In the genomic region with DNA sequence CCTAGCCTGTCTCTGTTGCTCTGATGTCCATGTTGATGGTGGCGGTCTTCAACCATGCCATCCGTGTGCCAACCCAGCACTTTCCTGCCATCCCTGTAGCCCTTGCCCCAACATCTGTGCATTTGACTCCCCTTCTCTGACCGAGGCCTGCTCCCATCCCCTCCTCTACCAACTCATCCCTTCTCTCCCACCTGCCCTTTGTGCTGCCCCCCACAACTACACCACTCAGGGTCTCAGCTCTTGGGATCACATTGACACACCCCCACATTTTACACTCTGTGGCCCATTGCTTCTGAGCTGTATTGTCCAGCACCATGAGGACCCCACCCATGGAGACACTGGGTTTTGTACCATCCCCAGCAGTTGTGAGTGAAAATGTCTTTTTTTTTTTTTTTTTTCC, we compare ENCODE assay signal across 17 cellular contexts. TPM values are rescaled to one million over a fixed set of nuclear protein-coding genes. Genes with fewer than 3 reads are reported as not detected.
DNase-seq lines count a peak whose midpoint lies in the region; ATAC-seq, FAIRE-seq and TF ChIP-seq lines count a peak whose summit lies in the region.
"Had no signal": no experiment of that assay in that cellular context is flagged by ENCODE, and none has a peak within 500 bp of the region (broad histone marks: within the 10 kb centered on the region; RNA-seq: fewer than 3 reads in every experiment).

No MANE protein-coding gene starts in this region.

- no peak overlapping the region for H3K23ac ChIP-seq in H1 (ENCODE audit: insufficient read length)

- H4K5ac ChIP-seq in H1 (ENCODE audit: insufficient read length, low read depth, low read length), result no peak overlapping the region

- no peaks in the 10 kb centered on the region for H3K27me3 Mint-ChIP-seq in activated naive CD4-positive, alpha-beta T cell treated with anti-CD3 and anti-CD28 coated beads for 36 hours (ENCODE audit: low read depth)
- peaks cover 0 to 5% of the 10 kb centered on the region in 2 donors for H3K27me3 Mint-ChIP-seq in CD8-positive, alpha-beta memory T cell
- no peaks in the 10 kb centered on the region for H3K27me3 Mint-ChIP-seq in T-helper 2 cell treated with Interferon-gamma antibody and Interleukin-4, amounts not matched to agents 5 μg/mL and 100 μg/mL, for 36 hours (ENCODE audit: low read depth)

- H3K18ac ChIP-seq in H1 (ENCODE audit: extremely low read depth, low read length), result no peak overlapping the region

- H4K91ac ChIP-seq in H1 (replicated peaks; ENCODE audit: insufficient read length, low read length), result peak overlapping the region; percentile 77

- peak overlapping the region; percentile 96 for H2AK5ac ChIP-seq in H1 (ENCODE audit: low read depth, low read length)

- H2BK15ac ChIP-seq in H1 (ENCODE audit: low read length), result no peak overlapping the region

- TF ChIP-seq CTCF in H1 (IDR thresholded peaks at IDR 0.05; ENCODE audit: control extremely low read depth in 1 of 3, insufficient read depth in 1 of 3, low read depth in 1 of 3, low read length in 3 of 3), result no peak
- TF ChIP-seq CTCF in neutrophil (IDR thresholded peaks at IDR 0.05), result no peak
- no peak for TF ChIP-seq CTCF in mucosa of descending colon (IDR thresholded peaks at IDR 0.05)

- ATAC-seq in mucosa of descending colon, result no peak

- H3K4me3 Mint-ChIP-seq in activated naive CD4-positive, alpha-beta T cell treated with anti-CD3 and anti-CD28 coated beads for 36 hours, result no peak overlapping the region
- peak overlapping the region in 4 of 7 donors; percentile 15 to 62 (median 28) for H3K4me3 Mint-ChIP-seq in CD8-positive, alpha-beta memory T cell
- no peak overlapping the region for H3K4me3 Mint-ChIP-seq in T-helper 2 cell treated with Interferon-gamma antibody and Interleukin-4, amounts not matched to agents 5 μg/mL and 100 μg/mL, for 36 hours

- no peak for TF ChIP-seq RAD21 in H1 (IDR thresholded peaks at IDR 0.05 in 1 of 2, conservative IDR thresholded peaks at IDR 0.05 in 1 of 2; ENCODE audit: low read depth in 2 of 2, low read length in 2 of 2)

- H3K36me3 ChIP-seq in CD8-positive, alpha-beta memory T cell (ENCODE audit: insufficient read depth, low read length), result no peaks in the 10 kb centered on the region
- H3K36me3 ChIP-seq in H1 (ENCODE audit: control insufficient read depth in 2 of 4, insufficient read depth in 4 of 4, low read length in 3 of 4) (no peaks in the 10 kb centered on the region), neutrophil (no peaks in the 10 kb centered on the region), mucosa of descending colon (ENCODE audit: low read depth) (no peaks in the 10 kb centered on the region)

- peaks cover 41% of the 10 kb centered on the region for H3K36me3 Mint-ChIP-seq in activated naive CD4-positive, alpha-beta T cell treated with anti-CD3 and anti-CD28 coated beads for 36 hours (ENCODE audit: low read depth)
- H3K36me3 Mint-ChIP-seq in CD8-positive, alpha-beta memory T cell, result peaks cover 4 to 41% (median 9%) of the 10 kb centered on the region in 3 donors
- peaks cover 55% of the 10 kb centered on the region for H3K36me3 Mint-ChIP-seq in T-helper 2 cell treated with Interferon-gamma antibody and Interleukin-4, amounts not matched to agents 5 μg/mL and 100 μg/mL, for 36 hours (ENCODE audit: low read depth)

- no peak overlapping the region for H3K56ac ChIP-seq in H1 (replicated peaks; ENCODE audit: insufficient read length, low read depth, low read length)

- H4K8ac ChIP-seq in H1 (ENCODE audit: extremely low read depth, insufficient read depth, low read length), result no peak overlapping the region

- H2AFZ ChIP-seq in H1 (ENCODE audit: low read length), result no peak overlapping the region

- no peaks in the 10 kb centered on the region for H4K20me1 ChIP-seq in H1 (replicated peaks in 1 of 2; ENCODE audit: control insufficient read depth in 1 of 2, insufficient read depth in 2 of 2, low read length in 2 of 2)

- no peak overlapping the region for H2BK5ac ChIP-seq in H1 (ENCODE audit: low read depth, low read length)

- TF ChIP-seq EP300 in H1 (IDR thresholded peaks at IDR 0.05; ENCODE audit: borderline replicate concordance in 1 of 2, low read depth in 2 of 2, low read length in 2 of 2), result no peak

- H3K79me1 ChIP-seq in H1 (ENCODE audit: low read depth, low read length), result peaks cover 5% of the 10 kb centered on the region; the same call in 1 of the 2 replicates

- H3K4me1 ChIP-seq in CD8-positive, alpha-beta memory T cell (ENCODE audit: insufficient read depth, low read length), result peaks cover 31% of the 10 kb centered on the region
- H3K4me1 ChIP-seq in H1 (replicated peaks in 1 of 4; ENCODE audit: control insufficient read depth in 3 of 4, insufficient read depth in 4 of 4, low read length in 3 of 4) (peaks cover 13 to 42% (median 23%) of the 10 kb centered on the region in 4 experiments), neutrophil (ENCODE audit: control insufficient read depth in 1 of 2, insufficient read depth in 1 of 2, low read depth in 1 of 2, low read length in 1 of 2) (peaks cover 48 to 49% of the 10 kb centered on the region in 2 experiments), mucosa of descending colon (ENCODE audit: low read depth) (no peaks in the 10 kb centered on the region)

- H3K14ac ChIP-seq in H1 (ENCODE audit: insufficient read length), result no peak overlapping the region

- no peak overlapping the region for H3K4me2 ChIP-seq in H1 (ENCODE audit: insufficient read depth in 1 of 2, low read depth in 2 of 2, low read length in 2 of 2)

- peaks cover 15% of the 10 kb centered on the region for H3K23me2 ChIP-seq in H1 (ENCODE audit: low read depth, low read length)

- no peaks in the 10 kb centered on the region for H3K27me3 ChIP-seq in CD8-positive, alpha-beta memory T cell (ENCODE audit: insufficient read depth, low read length, poor library complexity, severe bottlenecking)
- H3K27me3 ChIP-seq in H1 (replicated peaks in 1 of 4; ENCODE audit: control insufficient read depth in 3 of 4, extremely low read depth in 1 of 4, insufficient read depth in 3 of 4, low read length in 3 of 4) (no peaks in the 10 kb centered on the region; a peak in 1 of 7 replicates), neutrophil (peaks cover 22% of the 10 kb centered on the region)

- H3K27ac ChIP-seq in CD8-positive, alpha-beta memory T cell (ENCODE audit: low read depth, low read length), result no peak overlapping the region
- H3K27ac ChIP-seq in H1 (ENCODE audit: low read depth, low read length) (no peak overlapping the region), neutrophil (peak overlapping the region; percentile 21)

- no peak overlapping the region for H3K4me3 ChIP-seq in CD8-positive, alpha-beta memory T cell (ENCODE audit: low read length)
- no peak overlapping the region for H3K4me3 ChIP-seq in H1 (ENCODE audit: extremely low read depth in 1 of 4, insufficient read depth in 2 of 4, low read depth in 3 of 4, low read length in 4 of 4)
- no peak overlapping the region for H3K4me3 ChIP-seq in neutrophil (ENCODE audit: low read depth in 1 of 2, low read length in 1 of 2)
- H3K4me3 ChIP-seq in mucosa of descending colon, result no peak overlapping the region

- H2BK12ac ChIP-seq in H1 (ENCODE audit: low read depth, low read length), result peak overlapping the region; percentile 92; the same call in 1 of the 2 replicates

- WGBS in H1 (ENCODE audit: extremely low coverage in 1 of 2, insufficient coverage in 1 of 2, insufficient read length in 1 of 2, insufficient replicate concordance in 2 of 2, low coverage in 1 of 2, low lambda C conversion rate in 2 of 2, missing lambda C conversion rate in 1 of 2), 2 experiments, result 83% methylated on average over 3 of the region's 3 CpGs; no CpG with 5 or more reads in 1 of the 2 experiments

- intact Hi-C loops in activated naive CD4-positive, alpha-beta T cell treated with anti-CD3 and anti-CD28 coated beads for 36 hours (cut with micrococcal nuclease), result no loop called here
- intact Hi-C loops in mucosa of descending colon (cut with DNase I, micrococcal nuclease), result no loop called here

- peak overlapping the region; percentile 42 for H3K4ac ChIP-seq in H1 (replicated peaks; ENCODE audit: insufficient read length, low read depth, low read length)

- peak overlapping the region; percentile 34 for H2BK120ac ChIP-seq in H1 (replicated peaks; ENCODE audit: low read depth, low read length)

- no peak for TF ChIP-seq POLR2A in H1 (IDR thresholded peaks at IDR 0.05; ENCODE audit: control extremely low read depth in 1 of 2, low read depth in 2 of 2, low read length in 2 of 2)

- peaks cover 0 to 63% of the 10 kb centered on the region in 2 experiments; a peak in 2 of 4 replicates for H3K79me2 ChIP-seq in H1 (ENCODE audit: control insufficient read depth in 1 of 2, insufficient read depth in 2 of 2, low read length in 2 of 2)

- H3K9ac ChIP-seq in H1 (replicated peaks in 1 of 4; ENCODE audit: extremely low read depth in 1 of 4, low read depth in 3 of 4, low read length in 3 of 4), result no peak overlapping the region

- no peak for FAIRE-seq in H1 (lab: Jason Lieb, UNC)

- H3K27ac Mint-ChIP-seq in activated naive CD4-positive, alpha-beta T cell treated with anti-CD3 and anti-CD28 coated beads for 36 hours, result peak overlapping the region; percentile 8
- H3K27ac Mint-ChIP-seq in CD8-positive, alpha-beta memory T cell, result peak overlapping the region in 3 of 8 donors; percentile 4 to 64 (median 20)
- H3K27ac Mint-ChIP-seq in T-helper 2 cell treated with Interferon-gamma antibody and Interleukin-4, amounts not matched to agents 5 μg/mL and 100 μg/mL, for 36 hours, result no peak overlapping the region

- H3K9me3 Mint-ChIP-seq in activated naive CD4-positive, alpha-beta T cell treated with anti-CD3 and anti-CD28 coated beads for 36 hours, result no peaks in the 10 kb centered on the region
- H3K9me3 Mint-ChIP-seq in CD8-positive, alpha-beta memory T cell, result no peaks in the 10 kb centered on the region
- H3K9me3 Mint-ChIP-seq in T-helper 2 cell treated with Interferon-gamma antibody and Interleukin-4, amounts not matched to agents 5 μg/mL and 100 μg/mL, for 36 hours, result no peaks in the 10 kb centered on the region

- H3K4me1 Mint-ChIP-seq in activated naive CD4-positive, alpha-beta T cell treated with anti-CD3 and anti-CD28 coated beads for 36 hours (ENCODE audit: low read depth), result peaks cover 65% of the 10 kb centered on the region
- peaks cover 56 to 79% (median 71%) of the 10 kb centered on the region in 3 donors for H3K4me1 Mint-ChIP-seq in CD8-positive, alpha-beta memory T cell
- peaks cover 22% of the 10 kb centered on the region for H3K4me1 Mint-ChIP-seq in T-helper 2 cell treated with Interferon-gamma antibody and Interleukin-4, amounts not matched to agents 5 μg/mL and 100 μg/mL, for 36 hours (ENCODE audit: low read depth)

- POLR2A ChIA-PET in CD8-positive, alpha-beta memory T cell (lab: Charles Lee), result interaction anchor here (0.6 kb wide), 1 partner anchor 1901 kb away, joined by 5 read pairs; no protein-coding TSS in a partner anchor
- POLR2A ChIA-PET in H1 (lab: Charles Lee; ENCODE audit: partially characterized antibody), result interaction anchor here (0.5 to 0.6 kb wide), 2 partner anchors 17 to 235 kb away, joined by 3 to 4 read pairs; no protein-coding TSS in a partner anchor

- no peak for DNase-seq in activated naive CD4-positive, alpha-beta T cell treated with anti-CD3 and anti-CD28 coated beads for 36 hours
- DNase-seq in activated naive CD4-positive, alpha-beta T cell treated with anti-CD3 and anti-CD28 coated beads, Interleukin-2, amount 50 U/mL, for 16 hours, result no peak
- no peak for DNase-seq in CD8-positive, alpha-beta memory T cell
- DNase-seq in H1 (ENCODE audit: low read depth in 1 of 2, low spot score in 2 of 2), result no peak
- DNase-seq in mucosa of descending colon, result no peak
- DNase-seq in activated CD4-positive, alpha-beta T cell treated with anti-CD3 and anti-CD28 coated beads for 48 hours, result no peak
- no peak for DNase-seq in T-helper 2 cell treated with Interferon-gamma antibody and Interleukin-4, amounts not matched to agents 5 μg/mL and 100 μg/mL, for 36 hours (ENCODE audit: low spot score)
- DNase-seq: C1 segment of cervical spinal cord, DMS53, HCEC 1CT, KG1, NCI-H1417 treated with DMSO at 0.1 percent for 48 hours, NCI-H1930, NCI-H446, NCI-H69, SHP77 treated with DMSO at 0.1 percent for 48 hours had no signal

- CTCF ChIA-PET in activated naive CD4-positive, alpha-beta T cell treated with anti-CD3 and anti-CD28 coated beads for 36 hours (lab: Charles Lee), result no interaction called here
- CTCF ChIA-PET in CD8-positive, alpha-beta memory T cell (lab: Charles Lee), result interaction anchor here (1.2 kb wide), 1 partner anchor 9 kb away, joined by 3 read pairs; no protein-coding TSS in a partner anchor
- CTCF ChIA-PET in H1 (lab: Charles Lee; ENCODE audit: partially characterized antibody), result interaction anchor here (1.0 kb wide), 1 partner anchor 65 kb away, joined by 4 read pairs; no protein-coding TSS in a partner anchor

- H2BK20ac ChIP-seq in H1 (ENCODE audit: low read length), result peak overlapping the region; percentile 23; the same call in 1 of the 2 replicates

- no peaks in the 10 kb centered on the region for H3K9me3 ChIP-seq in CD8-positive, alpha-beta memory T cell (ENCODE audit: low read length)
- no peaks in the 10 kb centered on the region for H3K9me3 ChIP-seq in H1 (ENCODE audit: insufficient read depth in 2 of 2, low read depth in 1 of 2, low read length in 1 of 2)
- no peaks in the 10 kb centered on the region for H3K9me3 ChIP-seq in neutrophil
- H3K9me3 ChIP-seq in mucosa of descending colon, result no peaks in the 10 kb centered on the region

RNA-seq across cellular contexts. Expression of gene HS3ST3B1, which starts 11.6 kb away (rescaled TPM):
- 10 to 100 TPM; 23.2 to 26.0 TPM for total RNA-seq in activated naive CD4-positive, alpha-beta T cell treated with anti-CD3 and anti-CD28 coated beads for 36 hours
- 1 to 10 TPM; 5.5 to 6.0 TPM for total RNA-seq in CD8-positive, alpha-beta memory T cell
- 11.0 TPM for polyA plus RNA-seq in CD8-positive, alpha-beta memory T cell
- total RNA-seq in H1 (2021; fragmentation: NEBNext Ultra II Directional; extraction: Animal tissue kit (Norgen Biotek cat#: 25700)), result 14.0 and 14.4 TPM in 2 replicates
- polyA plus RNA-seq in H1 (2011; rRNA removed), result 4.7 and 6.1 TPM in 2 replicates
- polyA plus RNA-seq in H1 (2011; cell fraction: cytosol; rRNA removed), result 5.6 TPM
- 7.2 TPM for polyA plus RNA-seq in H1 (2011; cell fraction: nucleus; rRNA removed)
- 6.1 to 7.0 TPM (median 6.9 TPM) in 4 replicates for polyA plus RNA-seq in H1 (2012, experiment 1 of 2)
- 2.1 TPM for polyA plus RNA-seq in H1 (2012, experiment 2 of 2)
- 6.1 TPM for polyA plus RNA-seq in H1 (2013, experiment 1 of 2)
- 6.8 TPM for polyA plus RNA-seq in H1 (2013, experiment 2 of 2)
- polyA minus RNA-seq in H1 (2011; rRNA and poly(A)+ RNA removed), result 11.3 and 12.4 TPM in 2 replicates
- polyA minus RNA-seq in H1 (2011; cell fraction: cytosol; rRNA and poly(A)+ RNA removed), result 14.5 TPM
- polyA minus RNA-seq in H1 (2011; cell fraction: nucleus; rRNA and poly(A)+ RNA removed), result 23.0 TPM
- total RNA-seq in mucosa of descending colon, result 1 to 10 TPM; 1.4 to 1.6 (median 1.5) TPM

Comparison
In these comparisons a context has a peak if more than half of its experiments do, and no peak if none do; other contexts are left out.
1. H3K4me3 Mint-ChIP-seq: peak in CD8-positive, alpha-beta memory T cell (4 of 7); none in activated naive CD4-positive, alpha-beta T cell treated with anti-CD3 and anti-CD28 coated beads for 36 hours (single experiment) and T-helper 2 cell treated with Interferon-gamma antibody and Interleukin-4, amounts not matched to agents 5 μg/mL and 100 μg/mL, for 36 hours (single experiment).